18 cellular contexts compared by ENCODE assay signal in the genomic region with DNA sequence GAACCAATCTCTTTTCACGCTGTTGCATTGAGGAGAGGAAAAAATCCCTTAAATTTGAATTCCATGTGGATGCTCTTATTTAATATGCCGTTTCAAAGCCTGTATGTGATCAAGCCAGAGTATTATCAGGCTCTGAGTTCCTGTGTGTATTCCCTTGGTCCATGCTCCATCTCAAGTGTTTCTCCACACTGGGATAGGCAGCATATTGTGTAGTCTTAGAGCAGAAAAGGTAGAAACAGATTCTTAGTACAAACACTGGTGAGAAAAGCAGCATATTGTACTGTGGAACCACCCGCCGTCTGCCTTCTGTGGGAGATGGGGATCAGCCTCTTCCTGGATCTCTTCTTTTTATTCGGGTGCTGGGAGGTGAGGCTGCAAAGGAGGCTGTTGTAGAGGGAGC.
"Had no signal": no experiment of that assay in that cellular context is flagged by ENCODE, and none has a peak within 500 bp of the region (broad histone marks: within the 10 kb centered on the region; RNA-seq: fewer than 3 reads in every experiment).

No MANE protein-coding gene starts in this region.

- H3K4me3 ChIP-seq: esophagus muscularis mucosa, gastroesophageal sphincter, neural progenitor cell, pancreas, spleen, testis, tibial nerve had no signal

- H3K4me2 ChIP-seq: neural progenitor cell had no signal

- DNase-seq: central memory CD4-positive, alpha-beta T cell; effector memory CD4-positive, alpha-beta T cell; foreskin fibroblast; glutamatergic neuron; naive thymus-derived CD8-positive, alpha-beta T cell; nucleus accumbens; pancreas; spleen; stimulated activated CD4-positive, alpha-beta T cell treated with anti-CD3 and anti-CD28 coated beads, Interleukin-15, amount 100 ng/mL, for 24 hours; stimulated activated CD4-positive, alpha-beta T cell treated with anti-CD3 and anti-CD28 coated beads, Interleukin-1b, Interleukin-23, amount 100 ng/mL, for 48 hours; stimulated activated CD4-positive, alpha-beta T cell treated with anti-CD3 and anti-CD28 coated beads, Interleukin-4, amount 100 ng/mL, for 24 hours; testis had no signal

- H3K9me3 ChIP-seq: esophagus muscularis mucosa, gastroesophageal sphincter, pancreas, testis had no signal

- H3K9ac ChIP-seq: neural progenitor cell had no signal

- H3K4me1 ChIP-seq: neural progenitor cell, pancreas, spleen, testis had no signal

- H3K27ac ChIP-seq: epithelial cell of prostate, esophagus muscularis mucosa, gastroesophageal sphincter, neural progenitor cell, pancreas, spleen, testis, tibial nerve had no signal

- H3K36me3 ChIP-seq: esophagus muscularis mucosa, gastroesophageal sphincter, neural progenitor cell, pancreas had no signal

- H2AFZ ChIP-seq: neural progenitor cell had no signal

- H3K27me3 ChIP-seq: esophagus muscularis mucosa, gastroesophageal sphincter, neural progenitor cell, pancreas, spleen, testis, tibial nerve had no signal

- ATAC-seq: naive thymus-derived CD8-positive, alpha-beta T cell; stimulated activated memory B cell treated with anti-CD40 and anti-IgM and Interleukin-4, amounts not matched to agents 10 μg/mL and 1 μg/mL and 100 μg/mL, for 72 hours had no signal
